Comparison of ENCODE assay signal across 13 cellular contexts in the genomic region with DNA sequence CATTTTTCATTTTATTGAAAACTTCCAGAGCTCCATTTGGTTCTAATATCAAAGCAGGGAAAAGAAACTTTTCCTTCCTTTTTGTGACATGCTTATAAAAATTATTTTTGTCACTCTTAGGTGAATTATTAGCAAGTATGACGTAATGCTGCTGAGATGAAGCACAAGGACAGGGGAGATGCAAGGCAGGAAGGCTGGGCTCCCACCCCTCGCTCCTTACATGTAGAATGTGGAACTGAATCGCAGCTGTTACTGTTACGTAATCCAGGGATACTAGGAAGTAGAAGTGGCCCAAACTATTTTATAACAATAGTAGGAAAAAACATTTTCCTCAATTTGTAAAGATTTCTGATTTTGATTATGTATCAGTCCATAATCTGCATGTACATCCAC. TPM values are rescaled to one million over a fixed set of nuclear protein-coding genes. Genes with fewer than 3 reads are reported as not detected.
DNase-seq lines count a peak whose midpoint lies in the region; ATAC-seq and TF ChIP-seq lines count a peak whose summit lies in the region.
"Had no signal": no experiment of that assay in that cellular context is flagged by ENCODE, and none has a peak within 500 bp of the region (broad histone marks: within the 10 kb centered on the region; RNA-seq: fewer than 3 reads in every experiment).

No MANE protein-coding gene starts in this region.

- peak overlapping the region; percentile 66 for H3K4me2 ChIP-seq in parathyroid adenoma (ENCODE audit: low read length)

- peak overlapping the region; percentile 69 for H3K4me3 Mint-ChIP-seq in Caco-2 (ENCODE audit: unreplicated experiment)
- H3K4me3 Mint-ChIP-seq: activated CD4-positive, alpha-beta memory T cell treated with anti-CD3 and anti-CD28 coated beads for 36 hours; activated naive CD8-positive, alpha-beta T cell; immature natural killer cell had no signal

- ATAC-seq in GM21447 (IDR thresholded peaks at IDR 0.05; ENCODE audit: unreplicated experiment) = no peak
- ATAC-seq in HG03442 (IDR thresholded peaks at IDR 0.05; ENCODE audit: unreplicated experiment) = no peak

- H3K9me3 Mint-ChIP-seq in Caco-2 (ENCODE audit: unreplicated experiment) = no peaks in the 10 kb centered on the region
- H3K9me3 Mint-ChIP-seq: immature natural killer cell had no signal

- H3K79me2 ChIP-seq in parathyroid adenoma = no peaks in the 10 kb centered on the region

- H3K4me3 ChIP-seq in Caco-2 (ENCODE audit: low read depth, low read length) (no peak overlapping the region; the same call in 1 of the 2 replicates), parathyroid adenoma (ENCODE audit: low read depth, low read length) (peak overlapping the region; percentile 31)

- POLR2A ChIA-PET in Caco-2 (lab: Charles Lee) = interaction anchor here (0.6 to 4.0 kb wide), 4 partner anchors 14 to 56 kb away, joined by 3 to 123 read pairs (median 16); a partner anchor contains a TSS

- peak overlapping the region; percentile 89 for H3K27ac Mint-ChIP-seq in Caco-2 (ENCODE audit: unreplicated experiment)
- H3K27ac Mint-ChIP-seq: activated CD4-positive, alpha-beta memory T cell treated with anti-CD3 and anti-CD28 coated beads for 36 hours; activated naive CD8-positive, alpha-beta T cell; immature natural killer cell had no signal

- DNase-seq in Caco-2 = peak in 1 of 2 experiments; percentile 65
- DNase-seq in MV-4-11 (lab: John Stamatoyannopoulos, UW) = peak; percentile 71
- peak; percentile 12 for DNase-seq in globus pallidus (ENCODE audit: low spot score)
- no peak for DNase-seq in NCI-H446 (lab: John Stamatoyannopoulos, UW)
- DNase-seq in NCI-H1092 (lab: John Stamatoyannopoulos, UW) = no peak
- DNase-seq: activated CD4-positive, alpha-beta memory T cell treated with anti-CD3 and anti-CD28 coated beads for 36 hours; immature natural killer cell; NCI-H2171 treated with DMSO at 0.1 percent for 48 hours; SW 1271 had no signal

- no peaks in the 10 kb centered on the region for H3K27me3 ChIP-seq in Caco-2 (replicated peaks; ENCODE audit: control insufficient read depth, insufficient read depth, low read length)
- no peaks in the 10 kb centered on the region for H3K27me3 ChIP-seq in parathyroid adenoma (ENCODE audit: control insufficient read depth, insufficient read depth, low read length)

- peaks cover 49% of the 10 kb centered on the region for H3K36me3 Mint-ChIP-seq in Caco-2 (ENCODE audit: insufficient read depth, unreplicated experiment)
- H3K36me3 Mint-ChIP-seq: activated CD4-positive, alpha-beta memory T cell treated with anti-CD3 and anti-CD28 coated beads for 36 hours; activated naive CD8-positive, alpha-beta T cell; immature natural killer cell had no signal

- no peaks in the 10 kb centered on the region for H3K27me3 Mint-ChIP-seq in Caco-2 (ENCODE audit: insufficient read depth, unreplicated experiment)

- H2AFZ ChIP-seq in parathyroid adenoma = peak overlapping the region; percentile 67

- H3K9me3 ChIP-seq in Caco-2 = no peaks in the 10 kb centered on the region
- H3K9me3 ChIP-seq in parathyroid adenoma (ENCODE audit: control insufficient read depth, low read length) = no peaks in the 10 kb centered on the region

- TF ChIP-seq CTCF in Caco-2 (IDR thresholded peaks at IDR 0.05; ENCODE audit: insufficient read depth in 1 of 2, low read depth in 1 of 2, low read length in 1 of 2, severe bottlenecking in 1 of 2, unreplicated experiment in 1 of 2) (no peak), parathyroid adenoma (IDR thresholded peaks at IDR 0.05) (no peak)

- H3K4me1 ChIP-seq in Caco-2 = peaks cover 69% of the 10 kb centered on the region
- H3K4me1 ChIP-seq in parathyroid adenoma = peaks cover 21% of the 10 kb centered on the region

- intact Hi-C loops in Caco-2 (cut with micrococcal nuclease; ENCODE audit: unreplicated experiment) = no loop called here

- BruUV-seq in Caco-2 (replicated peaks; lab: Mats Ljungman, UMichigan) = no TSS peak

- H3K36me3 ChIP-seq in Caco-2 (ENCODE audit: control insufficient read depth, insufficient read depth, low read length) (no peaks in the 10 kb centered on the region), parathyroid adenoma (ENCODE audit: control insufficient read depth, insufficient read depth, low read length) (no peaks in the 10 kb centered on the region)

- CTCF ChIA-PET in Caco-2 (lab: Charles Lee) = interaction anchor here (1.7 kb wide), 1 partner anchor 40 kb away, joined by 6 read pairs; a partner anchor contains a TSS

- H3K4me1 Mint-ChIP-seq in Caco-2 (ENCODE audit: low read depth, unreplicated experiment) = peaks cover 75% of the 10 kb centered on the region
- H3K4me1 Mint-ChIP-seq: immature natural killer cell had no signal

- peak overlapping the region; percentile 64 for H3K27ac ChIP-seq in parathyroid adenoma

- no peak overlapping the region for H3K9ac ChIP-seq in parathyroid adenoma

RNA-seq across cellular contexts. Expression of a gene that starts 17.1 kb away (rescaled TPM):
- 175 and 202 TPM in 2 replicates for total RNA-seq in Caco-2 (2022)

RNA-seq across cellular contexts. Expression of a gene that starts 39.6 kb away (rescaled TPM):
- total RNA-seq in Caco-2 (2022) = 230 and 235 TPM in 2 replicates

RNA-seq across cellular contexts. Expression of a gene that starts 54.5 kb away (rescaled TPM):
- total RNA-seq in Caco-2 (2022) = not detected in 2 replicates
- total RNA-seq: activated CD4-positive, alpha-beta memory T cell treated with anti-CD3 and anti-CD28 coated beads for 36 hours had no signal

Comparison
In these comparisons a context has a peak if more than half of its experiments do, and no peak if none do; other contexts are left out.
1. DNase-seq: peak in MV-4-11 (single experiment) and globus pallidus (single experiment); none in NCI-H446 (0 of 2) and NCI-H1092 (single experiment).